Comparison of ENCODE assay signal across 1 cellular context in genomic region chrX:133926809-133927208, GRCh38.
A peak's percentile ranks its signal among the peaks of the same experiment; 100 is the strongest.
TF ChIP-seq lines count a peak whose summit lies in the region.

No MANE protein-coding gene starts in this region.

TF ChIP-seq in HepG2, 621 proteins besides CTCF, POLR2A, EP300 and RAD21:
- TF ChIP-seq PHF20 (CRISPR knock-in tag; IDR thresholded peaks at IDR 0.05): no peak
- TF ChIP-seq REXO4 (CRISPR knock-in tag; IDR thresholded peaks at IDR 0.05; ENCODE audit: borderline replicate concordance): no peak
- TF ChIP-seq RBM22 (optimal IDR thresholded peaks at IDR 0.05; ENCODE audit: low read length): peak; percentile 97
- no peak for TF ChIP-seq KDM4B (CRISPR knock-in tag; IDR thresholded peaks at IDR 0.05)
- no peak for TF ChIP-seq MTERF4 (CRISPR knock-in tag; IDR thresholded peaks at IDR 0.05)
- no peak for TF ChIP-seq ZNF776 (CRISPR knock-in tag; IDR thresholded peaks at IDR 0.05)
